Comparison of ENCODE assay signal across 1 cellular context in the genomic region with DNA sequence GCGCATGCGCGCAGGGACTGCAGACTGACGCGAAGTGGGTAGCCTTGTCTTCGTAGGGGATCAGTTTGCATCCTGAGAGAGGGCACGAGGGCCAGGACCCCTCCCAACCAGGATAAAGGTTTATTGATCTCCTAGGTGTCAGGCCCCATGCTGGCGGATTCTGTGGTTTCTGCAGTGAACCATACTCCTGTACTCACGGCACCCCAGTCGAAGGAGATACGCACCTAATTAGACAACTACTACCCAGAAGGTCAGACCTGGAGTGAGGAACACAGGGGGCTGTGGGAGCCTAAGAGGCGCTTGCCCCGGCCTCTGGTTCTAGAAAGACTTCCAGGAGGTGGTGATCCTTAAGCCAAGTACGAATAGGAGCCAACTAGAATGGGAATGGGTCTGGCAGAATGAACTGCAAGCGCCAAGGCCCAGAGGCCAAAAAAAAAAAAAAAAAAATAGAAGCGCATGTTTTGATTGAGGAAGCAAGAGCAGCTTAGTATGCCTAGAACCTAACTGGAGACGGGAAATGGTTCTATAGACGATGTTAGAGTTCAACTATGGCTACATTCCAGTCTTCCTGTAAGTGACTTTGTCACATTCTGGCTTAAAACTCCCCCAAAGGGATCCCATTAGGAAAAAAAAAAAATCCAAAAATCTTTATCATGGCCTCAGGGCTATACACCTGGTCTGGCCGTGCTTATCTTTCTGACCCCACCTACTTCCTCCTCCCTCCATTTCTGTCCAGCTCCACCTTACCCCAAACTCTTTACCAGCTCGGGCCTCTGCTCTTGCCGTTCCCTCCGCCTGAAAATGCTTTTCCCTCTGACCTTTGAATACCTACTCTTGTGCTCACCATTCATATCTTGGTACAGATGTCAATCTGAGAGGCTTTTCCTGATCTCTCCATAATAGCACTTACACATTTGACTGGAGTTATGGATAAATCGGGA.
TF ChIP-seq lines count a peak whose summit lies in the region.

No MANE protein-coding gene starts in this region.

TF ChIP-seq in IMR-90, 13 proteins besides CTCF, POLR2A, EP300 and RAD21 (continued from another document):
- TF ChIP-seq, protein P1, sequence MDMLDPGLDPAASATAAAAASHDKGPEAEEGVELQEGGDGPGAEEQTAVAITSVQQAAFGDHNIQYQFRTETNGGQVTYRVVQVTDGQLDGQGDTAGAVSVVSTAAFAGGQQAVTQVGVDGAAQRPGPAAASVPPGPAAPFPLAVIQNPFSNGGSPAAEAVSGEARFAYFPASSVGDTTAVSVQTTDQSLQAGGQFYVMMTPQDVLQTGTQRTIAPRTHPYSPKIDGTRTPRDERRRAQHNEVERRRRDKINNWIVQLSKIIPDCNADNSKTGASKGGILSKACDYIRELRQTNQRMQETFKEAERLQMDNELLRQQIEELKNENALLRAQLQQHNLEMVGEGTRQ (IDR thresholded peaks at IDR 0.05; ENCODE audit: low read depth, low read length), result no peak
- TF ChIP-seq CHD1 (IDR thresholded peaks at IDR 0.05; ENCODE audit: low read depth, low read length) (no peak), CEBPB (IDR thresholded peaks at IDR 0.05; ENCODE audit: low read depth, low read length) (no peak), NFE2L2 (IDR thresholded peaks at IDR 0.05; ENCODE audit: low read depth, low read length) (no peak), RCOR1 (IDR thresholded peaks at IDR 0.05; ENCODE audit: insufficient replicate concordance, low read length) (no peak), SMC3 (IDR thresholded peaks at IDR 0.05; ENCODE audit: low read depth, low read length) (no peak), BHLHE40 (IDR thresholded peaks at IDR 0.05; ENCODE audit: low read depth, low read length) (no peak), MAZ (IDR thresholded peaks at IDR 0.05; ENCODE audit: borderline replicate concordance, low read depth, low read length) (no peak), MXI1 (IDR thresholded peaks at IDR 0.05; ENCODE audit: borderline replicate concordance, low read depth, low read length) (no peak), MAFK (IDR thresholded peaks at IDR 0.05; ENCODE audit: low read depth, low read length) (no peak), FOS (IDR thresholded peaks at IDR 0.05; ENCODE audit: low read depth, low read length) (no peak), ELK1 (IDR thresholded peaks at IDR 0.05; ENCODE audit: borderline replicate concordance, low read depth, low read length) (no peak)
